Comparison of ENCODE assay signal across 1 cellular context in genomic region chr3:136196401-136197158, GRCh38.
TF ChIP-seq lines count a peak whose summit lies in the region.

No MANE protein-coding gene starts in this region.

TF ChIP-seq in K562, 482 proteins besides CTCF, POLR2A, EP300 and RAD21 (continued from another document and continues in another):
- TF ChIP-seq MGA (IDR thresholded peaks at IDR 0.05) = peak; percentile 99
- TF ChIP-seq ZBTB43 (CRISPR knock-in tag; IDR thresholded peaks at IDR 0.05) = no peak; the same call in 1 of the 2 replicates
- peak; percentile 73 for TF ChIP-seq FIP1L1 (IDR thresholded peaks at IDR 0.05; ENCODE audit: low read depth, low read length, poor library complexity, severe bottlenecking)
- TF ChIP-seq OTX1 (CRISPR knock-in tag; IDR thresholded peaks at IDR 0.05) = no peak
- TF ChIP-seq ZNF23 (CRISPR knock-in tag; IDR thresholded peaks at IDR 0.05) = no peak
- no peak for TF ChIP-seq NFIX (CRISPR knock-in tag; IDR thresholded peaks at IDR 0.05; ENCODE audit: low read depth)
- no peak for TF ChIP-seq GTF2B (IDR thresholded peaks at IDR 0.05; ENCODE audit: extremely low read depth, insufficient read length)
- TF ChIP-seq SIN3B (IDR thresholded peaks at IDR 0.05; ENCODE audit: low read depth) = peak; percentile 21; the same call in 1 of the 2 replicates
- no peak for TF ChIP-seq U2AF2 (optimal IDR thresholded peaks at IDR 0.05; ENCODE audit: low read depth, low read length)
- peak; percentile 81 to 87 for TF ChIP-seq FOXK2 (conservative IDR thresholded peaks at IDR 0.05 in 1 of 2, IDR thresholded peaks at IDR 0.05 in 1 of 2; ENCODE audit: low read depth in 2 of 2)
- no peak for TF ChIP-seq HOXB6 (CRISPR knock-in tag; IDR thresholded peaks at IDR 0.05; ENCODE audit: borderline replicate concordance)
- TF ChIP-seq RNF2 (IDR thresholded peaks at IDR 0.05) = peak; percentile 89; the same call in 1 of the 2 replicates
- no peak; the same call in 1 of the 2 replicates for TF ChIP-seq ELF4 (CRISPR knock-in tag; IDR thresholded peaks at IDR 0.05)
- peak; percentile 71; the same call in 1 of the 2 replicates for TF ChIP-seq KLF1 (tag; IDR thresholded peaks at IDR 0.05)
- TF ChIP-seq ZKSCAN8 (CRISPR knock-in tag; IDR thresholded peaks at IDR 0.05) = no peak
- peak; percentile 75; the same call in 1 of the 2 replicates for TF ChIP-seq NBN (IDR thresholded peaks at IDR 0.05; ENCODE audit: low read depth)
- no peak for TF ChIP-seq PREB (CRISPR knock-in tag; IDR thresholded peaks at IDR 0.05)
- TF ChIP-seq ZBTB34 (CRISPR knock-in tag; IDR thresholded peaks at IDR 0.05) = no peak
- TF ChIP-seq TRIM25 (IDR thresholded peaks at IDR 0.05; ENCODE audit: borderline replicate concordance) = no peak
- TF ChIP-seq HNRNPUL1 (IDR thresholded peaks at IDR 0.05; ENCODE audit: low read length) = no peak
- no peak for TF ChIP-seq BRD9 (IDR thresholded peaks at IDR 0.05; ENCODE audit: low read depth, partially characterized antibody)
- TF ChIP-seq ZNF764 (CRISPR knock-in tag; IDR thresholded peaks at IDR 0.05; ENCODE audit: low read depth) = no peak
- 0 out of 2 replicates have a peak, but pooled peaks have one; percentile 20 for TF ChIP-seq CHAMP1 (IDR thresholded peaks at IDR 0.05)
- no peak for TF ChIP-seq CLOCK (CRISPR knock-in tag; IDR thresholded peaks at IDR 0.05; ENCODE audit: borderline replicate concordance)
- peak in 1 of 2 experiments; percentile 68; a peak in 3 of 4 replicates for TF ChIP-seq TRIM24 (IDR thresholded peaks at IDR 0.05)
- TF ChIP-seq POLR3A (IDR thresholded peaks at IDR 0.05; ENCODE audit: borderline replicate concordance, extremely low read depth, insufficient read depth, insufficient read length) = no peak
- TF ChIP-seq IRF9 (tag; IDR thresholded peaks at IDR 0.05) = no peak
- TF ChIP-seq ZNF311 (CRISPR knock-in tag; IDR thresholded peaks at IDR 0.05) = no peak
- no peak; the same call in 1 of the 2 replicates for TF ChIP-seq THRAP3 (IDR thresholded peaks at IDR 0.05; ENCODE audit: borderline replicate concordance)
